In the genomic region with DNA sequence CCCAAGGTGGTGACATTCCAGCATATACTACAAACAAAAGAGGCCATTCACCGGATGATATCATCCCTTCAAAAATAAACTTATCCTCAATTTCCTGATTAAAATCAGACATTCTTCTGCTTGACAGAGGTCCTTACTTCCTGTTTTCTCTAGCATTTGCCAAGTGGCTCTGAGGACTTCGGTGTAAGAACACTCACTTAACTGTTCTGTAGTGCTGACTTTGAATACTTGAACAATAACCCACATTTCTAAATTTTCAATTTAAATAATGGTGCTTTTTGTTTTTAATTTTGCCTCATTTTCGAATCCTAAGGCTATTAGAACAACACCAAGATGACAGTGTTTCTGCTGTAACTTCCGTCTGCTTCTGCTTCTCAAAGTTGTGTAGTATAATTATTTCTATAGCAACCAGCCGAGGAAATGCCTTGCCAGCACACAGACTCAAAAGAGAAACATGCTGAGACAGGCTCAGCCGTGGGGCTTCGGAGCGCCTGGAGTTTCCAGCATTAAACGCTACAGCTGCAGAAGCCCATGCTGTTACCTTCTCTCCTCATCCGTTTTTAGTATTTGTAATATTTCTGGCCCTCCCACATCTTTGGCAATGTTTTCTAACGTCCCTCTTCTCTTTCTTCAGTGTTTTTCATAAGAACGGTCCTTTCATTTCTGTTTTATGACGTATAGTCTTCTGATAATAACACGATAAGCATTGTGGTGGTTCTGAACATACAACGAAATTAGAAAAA, we compare ENCODE assay signal across 8 cellular contexts. TPM values are rescaled to one million over a fixed set of nuclear protein-coding genes. Genes with fewer than 3 reads are reported as not detected.
A peak's percentile ranks its signal among the peaks of the same experiment; 100 is the strongest.
DNase-seq lines count a peak whose midpoint lies in the region; ATAC-seq, FAIRE-seq and TF ChIP-seq lines count a peak whose summit lies in the region.

No MANE protein-coding gene starts in this region.

- ATAC-seq in GM18505 (IDR thresholded peaks at IDR 0.05; ENCODE audit: unreplicated experiment): peak; percentile 95
- ATAC-seq in HG02884 (IDR thresholded peaks at IDR 0.05; ENCODE audit: unreplicated experiment): peak; percentile 84
- ATAC-seq in left lung: peak; percentile 94

- peaks cover 9 to 25% of the 10 kb centered on the region in 2 donors for H3K4me1 ChIP-seq in left lung

- no peaks in the 10 kb centered on the region for H3K27me3 ChIP-seq in left lung

- no peaks in the 10 kb centered on the region for H3K9me3 ChIP-seq in left lung

- intact Hi-C loops in left lung (cut with DNase I): no loop called here

- FAIRE-seq in colon (lab: Jason Lieb, UNC): peak; percentile 18

- TF ChIP-seq POLR2A in GM18505 (IDR thresholded peaks at IDR 0.05; ENCODE audit: borderline replicate concordance, extremely low read depth, insufficient read depth, insufficient read length): peak; percentile 46

- H3K36me3 ChIP-seq in left lung: no peaks in the 10 kb centered on the region

- H3K4me3 ChIP-seq in left lung: peak overlapping the region; percentile 34 to 38

- TF ChIP-seq CTCF in left lung (IDR thresholded peaks at IDR 0.05): no peak

- H3K27ac ChIP-seq in left lung: peak overlapping the region; percentile 93 to 97

- peak; percentile 46 for DNase-seq in NCI-H2107 treated with DMSO at 0.1 percent for 48 hours (lab: John Stamatoyannopoulos, UW; ENCODE audit: unreplicated experiment)
- DNase-seq in activated CD4-positive, alpha-beta T cell treated with anti-CD3 and anti-CD28 coated beads for 4 hours: peak; percentile 58 to 63
- DNase-seq in left lung: peak; percentile 80 to 83
- peak; percentile 56 to 65 for DNase-seq in stimulated activated CD4-positive, alpha-beta T cell treated with anti-CD3 and anti-CD28 coated beads, Interleukin-2, amount 100 ng/mL, for 24 hours
- no peak for DNase-seq in NCI-H82 (lab: John Stamatoyannopoulos, UW)

RNA-seq across cellular contexts. Expression of a gene that starts 19.5 kb away (rescaled TPM):
- total RNA-seq in left lung: 100 to 1,000 TPM; 387 to 563 TPM
